Comparison of ENCODE assay signal across 12 cellular contexts in the genomic region with DNA sequence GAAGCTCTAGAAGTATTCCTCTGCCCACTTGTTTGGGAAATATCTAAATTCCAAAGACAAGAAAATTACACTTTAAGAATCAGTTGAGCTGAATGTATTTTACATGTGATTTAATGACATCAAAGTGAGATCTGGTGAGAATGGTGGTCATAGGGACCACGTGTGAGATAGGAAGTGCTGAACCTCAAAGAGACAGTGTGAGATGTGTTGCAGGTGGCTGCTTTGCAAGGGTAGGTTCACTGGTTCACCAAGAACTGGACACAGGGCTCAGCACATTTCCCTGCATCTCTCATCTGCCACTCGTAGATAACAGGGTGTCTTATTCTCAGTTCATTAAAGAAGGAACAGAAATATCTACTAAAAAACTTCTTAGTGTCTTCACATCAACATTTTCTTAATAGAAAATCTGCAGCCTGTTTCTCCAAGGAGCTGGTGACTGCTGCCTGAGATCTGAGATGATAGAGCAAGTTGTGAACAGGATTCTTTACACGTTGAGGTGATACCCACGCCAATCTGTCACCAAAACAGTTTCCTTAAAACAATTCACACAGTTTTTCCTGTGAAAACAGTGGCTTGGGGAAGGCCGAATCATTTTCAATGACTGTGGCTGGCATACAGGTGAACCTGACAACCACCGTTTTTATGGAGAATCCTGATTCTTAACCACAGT. TPM values are rescaled to one million over a fixed set of nuclear protein-coding genes. Genes with fewer than 3 reads are reported as not detected.
DNase-seq lines count a peak whose midpoint lies in the region; ATAC-seq lines count a peak whose summit lies in the region.
"Had no signal": no experiment of that assay in that cellular context is flagged by ENCODE, and none has a peak within 500 bp of the region (broad histone marks: within the 10 kb centered on the region; RNA-seq: fewer than 3 reads in every experiment).

No MANE protein-coding gene starts in this region.

- H3K4me1 Mint-ChIP-seq in activated naive CD8-positive, alpha-beta T cell treated with anti-CD3 and anti-CD28 coated beads, Interleukin-2, amount 10 ng/mL, durations not matched to agents 7 days and 5 days, result peaks cover 8% of the 10 kb centered on the region
- H3K4me1 Mint-ChIP-seq in activated naive CD8-positive, alpha-beta T cell treated with anti-CD3 and anti-CD28 coated beads for 36 hours, result peaks cover 5% of the 10 kb centered on the region

- ATAC-seq in activated naive CD8-positive, alpha-beta T cell treated with anti-CD3 and anti-CD28 coated beads, Interleukin-2, amount 10 ng/mL, durations not matched to agents 7 days and 5 days (ENCODE audit: low read depth), result peak; percentile 56
- ATAC-seq in GM21786 (IDR thresholded peaks at IDR 0.05; ENCODE audit: unreplicated experiment), result peak; percentile 57
- ATAC-seq in HG03521 (IDR thresholded peaks at IDR 0.05; ENCODE audit: unreplicated experiment), result peak; percentile 50
- ATAC-seq in GM19467 (IDR thresholded peaks at IDR 0.05; ENCODE audit: unreplicated experiment), result no peak

- POLR2A ChIA-PET in activated naive CD8-positive, alpha-beta T cell treated with anti-CD3 and anti-CD28 coated beads, Interleukin-2, amount 10 ng/mL, durations not matched to agents 7 days and 5 days (lab: Charles Lee), result no interaction called here

- H3K4me3 Mint-ChIP-seq in activated naive CD8-positive, alpha-beta T cell treated with anti-CD3 and anti-CD28 coated beads, Interleukin-2, amount 10 ng/mL, durations not matched to agents 7 days and 5 days, result no peak overlapping the region
- H3K4me3 Mint-ChIP-seq in activated naive CD8-positive, alpha-beta T cell treated with anti-CD3 and anti-CD28 coated beads for 36 hours, result no peak overlapping the region

- DNase-seq in activated naive CD8-positive, alpha-beta T cell treated with anti-CD3 and anti-CD28 coated beads, Interleukin-2, amount 10 ng/mL, durations not matched to agents 7 days and 5 days, result no peak
- no peak for DNase-seq in activated naive CD8-positive, alpha-beta T cell treated with anti-CD3 and anti-CD28 coated beads for 36 hours
- peak; percentile 39 for DNase-seq in superior temporal gyrus (ENCODE audit: extremely low spot score)
- no peak for DNase-seq in iPS-NIHi11 (ENCODE audit: low spot score)
- DNase-seq in H4 (ENCODE audit: low spot score), result no peak

- peaks cover 1% of the 10 kb centered on the region for H3K27me3 Mint-ChIP-seq in activated naive CD8-positive, alpha-beta T cell treated with anti-CD3 and anti-CD28 coated beads, Interleukin-2, amount 10 ng/mL, durations not matched to agents 7 days and 5 days
- no peaks in the 10 kb centered on the region for H3K27me3 Mint-ChIP-seq in activated naive CD8-positive, alpha-beta T cell treated with anti-CD3 and anti-CD28 coated beads for 36 hours

- peaks cover 2% of the 10 kb centered on the region for H3K36me3 Mint-ChIP-seq in activated naive CD8-positive, alpha-beta T cell treated with anti-CD3 and anti-CD28 coated beads, Interleukin-2, amount 10 ng/mL, durations not matched to agents 7 days and 5 days
- no peaks in the 10 kb centered on the region for H3K36me3 Mint-ChIP-seq in activated naive CD8-positive, alpha-beta T cell treated with anti-CD3 and anti-CD28 coated beads for 36 hours

- H3K9me3 Mint-ChIP-seq in activated naive CD8-positive, alpha-beta T cell treated with anti-CD3 and anti-CD28 coated beads, Interleukin-2, amount 10 ng/mL, durations not matched to agents 7 days and 5 days, result no peaks in the 10 kb centered on the region
- no peaks in the 10 kb centered on the region for H3K9me3 Mint-ChIP-seq in activated naive CD8-positive, alpha-beta T cell treated with anti-CD3 and anti-CD28 coated beads for 36 hours

- H3K27ac Mint-ChIP-seq in activated naive CD8-positive, alpha-beta T cell treated with anti-CD3 and anti-CD28 coated beads, Interleukin-2, amount 10 ng/mL, durations not matched to agents 7 days and 5 days, result no peak overlapping the region
- no peak overlapping the region for H3K27ac Mint-ChIP-seq in activated naive CD8-positive, alpha-beta T cell treated with anti-CD3 and anti-CD28 coated beads for 36 hours

RNA-seq across cellular contexts. Expression of a gene that starts 7.2 kb away (rescaled TPM):
- total RNA-seq in activated naive CD8-positive, alpha-beta T cell treated with anti-CD3 and anti-CD28 coated beads, Interleukin-2, amount 10 ng/mL, durations not matched to agents 7 days and 5 days, result 1 to 10 TPM; 3.0 to 3.6 TPM
- total RNA-seq in activated naive CD8-positive, alpha-beta T cell treated with anti-CD3 and anti-CD28 coated beads for 36 hours, result under 1 TPM in 1 of 2 experiments, not detected in 1; 0.44 TPM
- total RNA-seq in H4 (2014; rRNA removed; shearing (Covaris generic)), result not detected in 2 replicates
- total RNA-seq: bronchial epithelial cell; kidney epithelial cell; osteoblast; T-helper 2 cell treated with Interferon-gamma antibody and Interleukin-4, amounts not matched to agents 100 ng/mL and 5 ng/mL, for 36 hours had no signal

RNA-seq across cellular contexts. Expression of a gene that starts 27.6 kb away (rescaled TPM):
- total RNA-seq in activated naive CD8-positive, alpha-beta T cell treated with anti-CD3 and anti-CD28 coated beads, Interleukin-2, amount 10 ng/mL, durations not matched to agents 7 days and 5 days, result not detected
- not detected for total RNA-seq in activated naive CD8-positive, alpha-beta T cell treated with anti-CD3 and anti-CD28 coated beads for 36 hours
- total RNA-seq in H4 (2014; rRNA removed; shearing (Covaris generic)), result not detected in 2 replicates
- total RNA-seq: bronchial epithelial cell; kidney epithelial cell; osteoblast; T-helper 2 cell treated with Interferon-gamma antibody and Interleukin-4, amounts not matched to agents 100 ng/mL and 5 ng/mL, for 36 hours had no signal
